ENCODE assay signal across 9 cellular contexts in the genomic region with DNA sequence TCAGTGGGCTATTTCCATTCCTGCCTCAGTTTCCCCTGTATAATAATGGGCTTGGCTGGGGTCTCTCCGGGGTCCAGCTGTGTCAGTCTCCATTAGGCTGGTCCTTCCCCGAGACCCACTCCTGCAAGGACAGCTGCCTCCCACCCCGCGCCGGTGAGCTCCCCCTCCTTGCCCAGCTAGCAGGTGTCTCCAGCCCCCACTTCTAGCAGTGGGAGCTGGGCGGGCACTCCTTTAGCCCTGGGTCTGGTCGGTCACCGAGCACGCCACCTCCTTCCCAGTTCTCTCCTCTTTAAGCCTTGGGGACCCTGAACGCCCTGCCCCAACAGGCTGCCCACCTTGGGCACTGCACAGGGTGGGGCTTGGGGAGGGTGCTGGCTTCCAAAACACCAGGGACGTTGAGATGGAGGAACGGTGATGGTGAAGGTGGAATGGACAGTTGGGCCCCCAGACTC. TPM values are rescaled to one million over a fixed set of nuclear protein-coding genes. Genes with fewer than 3 reads are reported as not detected.
DNase-seq lines count a peak whose midpoint lies in the region; ATAC-seq and TF ChIP-seq lines count a peak whose summit lies in the region.
"Had no signal": no experiment of that assay in that cellular context is flagged by ENCODE, and none has a peak within 500 bp of the region (broad histone marks: within the 10 kb centered on the region; RNA-seq: fewer than 3 reads in every experiment).

No MANE protein-coding gene starts in this region.

- CTCF ChIA-PET in SK-N-SH (lab: Yijun Ruan, JAX) = interaction anchor here (0.6 to 16.4 kb wide), 11 partner anchors 9 to 689 kb away, joined by 3 to 318 read pairs (median 27); partner anchors contain the start of gene TBX2

- no peak for ATAC-seq in psoas muscle
- ATAC-seq in HG02642 (IDR thresholded peaks at IDR 0.05; ENCODE audit: poor library complexity, unreplicated experiment) = no peak
- no peak for ATAC-seq in HG02981 (IDR thresholded peaks at IDR 0.05; ENCODE audit: unreplicated experiment)

- H3K4me2 ChIP-seq in SK-N-SH = peak overlapping the region; percentile 95; the same call in 1 of the 2 replicates

- POLR2A ChIA-PET in SK-N-SH (lab: Yijun Ruan, JAX) = interaction anchor here (1.1 kb wide), 1 partner anchor 12 kb away, joined by 3 read pairs; no protein-coding TSS in a partner anchor

- H3K4me1 ChIP-seq in SK-N-SH (ENCODE audit: control insufficient read depth in 1 of 2, insufficient read depth in 2 of 2, low read depth in 1 of 2, low read length in 1 of 2) = peaks cover 6 to 46% of the 10 kb centered on the region in 2 experiments; a peak in 3 of 4 replicates
- H3K4me1 ChIP-seq in psoas muscle = peaks cover 23% of the 10 kb centered on the region

- no peak for TF ChIP-seq CTCF in GM13976 (IDR thresholded peaks at IDR 0.05; ENCODE audit: borderline replicate concordance, control extremely low read depth, extremely low read depth, insufficient read depth, missing control alignments)
- TF ChIP-seq CTCF in SK-N-SH (IDR thresholded peaks at IDR 0.05) = no peak
- TF ChIP-seq CTCF in fibroblast of villous mesenchyme (IDR thresholded peaks at IDR 0.05; ENCODE audit: insufficient read depth, low read depth, low read length) = no peak
- no peak for TF ChIP-seq CTCF in psoas muscle (IDR thresholded peaks at IDR 0.05)

- no peak overlapping the region for H3K9ac ChIP-seq in SK-N-SH

- H3K9me2 ChIP-seq in SK-N-SH = no peaks in the 10 kb centered on the region

- H3F3A ChIP-seq in SK-N-SH (replicated peaks; ENCODE audit: insufficient read depth) = peaks cover 50% of the 10 kb centered on the region

- peaks cover 27% of the 10 kb centered on the region for H4K20me1 ChIP-seq in SK-N-SH (ENCODE audit: insufficient read depth)

- 84% methylated on average over 12 of the region's 12 CpGs for WGBS in SK-N-SH (ENCODE audit: low lambda C conversion rate)
- WGBS in psoas muscle, 3 donors = 26 to 33% (median 27%) methylated on average over 12 of the region's 12 CpGs

- peak; percentile 27 for DNase-seq in GM13976 (ENCODE audit: low spot score)
- DNase-seq in SK-N-SH = peak; percentile 56
- DNase-seq in fibroblast of villous mesenchyme (ENCODE audit: low read depth) = no peak
- DNase-seq in psoas muscle = peak in 1 of 2 donors; percentile 46
- DNase-seq in NCI-H1417 (lab: John Stamatoyannopoulos, UW) = no peak
- no peak for DNase-seq in GDM1 (lab: John Stamatoyannopoulos, UW)

- TF ChIP-seq RAD21 in SK-N-SH (IDR thresholded peaks at IDR 0.05; ENCODE audit: low read length) = no peak

- peak overlapping the region in 1 of 2 experiments; percentile 51; a peak in 1 of 4 replicates for H3K27ac ChIP-seq in SK-N-SH (ENCODE audit: low read depth in 2 of 2, low read length in 1 of 2)
- peak overlapping the region; percentile 71 for H3K27ac ChIP-seq in psoas muscle

- no peak for TF ChIP-seq EP300 in SK-N-SH (IDR thresholded peaks at IDR 0.05; ENCODE audit: borderline replicate concordance in 1 of 2, low read depth in 1 of 2, low read length in 1 of 2)

- H2AFZ ChIP-seq in SK-N-SH (ENCODE audit: low read depth) = no peak overlapping the region

- in situ Hi-C loops in GM13976 (cut with MboI; ENCODE audit: low sequenced_read_pairs, unreplicated experiment) = loop anchor here (25.0 kb wide), 1 partner anchor 427 kb away; no protein-coding TSS in a partner anchor

- intact Hi-C loops in psoas muscle (cut with DNase I) = loop anchor here (2.0 to 10.0 kb wide), 3 partner anchors 143 to 657 kb away; partner anchors contain the start of gene MED13 (in 2 of the 2)

- H3K36me3 ChIP-seq in SK-N-SH (replicated peaks in 1 of 2; ENCODE audit: control insufficient read depth in 1 of 2, insufficient read depth in 2 of 2, low read length in 1 of 2) (peaks cover 35 to 42% of the 10 kb centered on the region in 2 experiments), psoas muscle (ENCODE audit: insufficient read depth in 1 of 2, low read depth in 1 of 2) (no peaks in the 10 kb centered on the region)

- peaks cover 34% of the 10 kb centered on the region for H3K79me2 ChIP-seq in SK-N-SH (ENCODE audit: insufficient read depth)

- no peaks in the 10 kb centered on the region for H3K9me3 ChIP-seq in SK-N-SH
- H3K9me3 ChIP-seq in psoas muscle = no peaks in the 10 kb centered on the region

- H3K27me3 ChIP-seq in SK-N-SH (ENCODE audit: insufficient read depth) = no peaks in the 10 kb centered on the region
- peaks cover 0 to 37% (median 13%) of the 10 kb centered on the region in 3 donors for H3K27me3 ChIP-seq in psoas muscle (ENCODE audit: insufficient read depth in 3 of 3, low read length in 2 of 3)

- peak overlapping the region in 1 of 2 experiments; percentile 37; a peak in 2 of 4 replicates for H3K4me3 ChIP-seq in SK-N-SH (ENCODE audit: low read depth in 2 of 2, low read length in 1 of 2)
- peak overlapping the region; percentile 35 for H3K4me3 ChIP-seq in fibroblast of villous mesenchyme (ENCODE audit: low read depth, low read length)
- peak overlapping the region; percentile 72 for H3K4me3 ChIP-seq in psoas muscle

TF ChIP-seq in SK-N-SH, 30 proteins besides CTCF, POLR2A, EP300 and RAD21:
- TF ChIP-seq JUND (IDR thresholded peaks at IDR 0.05) = 0 out of 2 replicates have a peak, but pooled peaks have one; percentile 15
- TF ChIP-seq MEF2A (IDR thresholded peaks at IDR 0.05; ENCODE audit: borderline replicate concordance, low read depth) = no peak; the same call in 1 of the 2 replicates
TF ChIP-seq in SK-N-SH: peak in this region for 1.

RNA-seq across cellular contexts. Expression of gene TBX2, which starts 10.5 kb away (rescaled TPM):
- polyA plus RNA-seq in SK-N-SH (2012; rRNA removed) (37.8 and 57.8 TPM in 2 replicates), psoas muscle (1 to 10 TPM; 3.5 to 5.2 (median 5.1) TPM)
- polyA plus RNA-seq in SK-N-SH (2012; cell fraction: cytosol; rRNA removed) = 28.9 and 45.2 TPM in 2 replicates
- 179 and 233 TPM in 2 replicates for polyA plus RNA-seq in SK-N-SH (2012; cell fraction: nucleus; rRNA removed)
- total RNA-seq in fibroblast of villous mesenchyme (12.5 and 21.3 TPM in 2 replicates), psoas muscle (1 to 10 TPM; 6.3 to 8.7 (median 8.7) TPM)

RNA-seq across cellular contexts. Expression of gene TBX4, which starts 42.1 kb away (rescaled TPM):
- polyA plus RNA-seq in SK-N-SH (2012; rRNA removed) (0.02 and 0.05 TPM in 2 replicates), psoas muscle (not detected)
- 0.05 and 0.19 TPM in 2 replicates for polyA plus RNA-seq in SK-N-SH (2012; cell fraction: cytosol; rRNA removed)
- polyA plus RNA-seq in SK-N-SH (2012; cell fraction: nucleus; rRNA removed) = 0.45 and 0.75 TPM in 2 replicates
- total RNA-seq in fibroblast of villous mesenchyme (not detected in 2 replicates), psoas muscle (under 1 TPM in 1 of 4 donors, not detected in 3; 0.22 TPM)
- total RNA-seq: HT1080 had no signal

Comparison
In these comparisons a context has a peak if more than half of its experiments do, and no peak if none do; other contexts are left out.
1. DNase-seq: peak in GM13976 (single experiment) and SK-N-SH (single experiment); none in fibroblast of villous mesenchyme (single experiment), NCI-H1417 (0 of 3) and GDM1 (single experiment).